Comparison of ENCODE assay signal across 15 cellular contexts in genomic region chr17:79987890-79988162, GRCh38. TPM values are rescaled to one million over a fixed set of nuclear protein-coding genes. Genes with fewer than 3 reads are reported as not detected.
A peak's percentile ranks its signal among the peaks of the same experiment; 100 is the strongest.
DNase-seq lines count a peak whose midpoint lies in the region; ATAC-seq and TF ChIP-seq lines count a peak whose summit lies in the region.
"Had no signal": no experiment of that assay in that cellular context is flagged by ENCODE, and none has a peak within 500 bp of the region (broad histone marks: within the 10 kb centered on the region; RNA-seq: fewer than 3 reads in every experiment).

No MANE protein-coding gene starts in this region.

- H3K4ac ChIP-seq in mesenchymal stem cell (ENCODE audit: low read depth in 1 of 2, low read length in 2 of 2) = no peak overlapping the region

- 62 to 70% (median 65%) methylated on average over 9 of the region's 9 CpGs for whole genome bisulfite sequencing in adrenal gland, 4 donors
- WGBS in mesenchymal stem cell = 78% methylated on average over 9 of the region's 9 CpGs
- WGBS in suprapubic skin = 60% methylated on average over 9 of the region's 9 CpGs
- WGBS in gastroesophageal sphincter (ENCODE audit: low coverage in 1 of 2), 2 donors = 77 to 85% methylated on average over 9 of the region's 9 CpGs

- peaks cover 33 to 45% of the 10 kb centered on the region in 2 donors for H3K4me1 ChIP-seq in adrenal gland (replicated peaks in 1 of 2)
- peaks cover 43% of the 10 kb centered on the region for H3K4me1 ChIP-seq in mesenchymal stem cell (ENCODE audit: control insufficient read depth, insufficient read depth, low read depth, low read length)
- peaks cover 41% of the 10 kb centered on the region for H3K4me1 ChIP-seq in suprapubic skin
- peaks cover 0 to 46% (median 17%) of the 10 kb centered on the region in 3 donors for H3K4me1 ChIP-seq in gastroesophageal sphincter

- peak overlapping the region in 1 of 2 experiments; percentile 6 for H3K18ac ChIP-seq in mesenchymal stem cell (ENCODE audit: low read depth in 1 of 2, low read length in 2 of 2)

- no peak overlapping the region for H3K23ac ChIP-seq in mesenchymal stem cell (ENCODE audit: low read length in 2 of 2)

- no peak overlapping the region for H4K91ac ChIP-seq in mesenchymal stem cell (ENCODE audit: low read length)

- no peak overlapping the region for H3K14ac ChIP-seq in mesenchymal stem cell (ENCODE audit: low read length in 2 of 2)

- DNase-seq in Calu3 (no peak), adrenal gland (no peak), mesenchymal stem cell (no peak), suprapubic skin (ENCODE audit: low spot score in 2 of 2) (no peak), DMS153 (lab: John Stamatoyannopoulos, UW) (no peak), HCEC 1CT (no peak)
- DNase-seq: activated CD8-positive, alpha-beta memory T cell treated with anti-CD3 and anti-CD28 coated beads, Interleukin-2, amount 50 U/mL, for 48 hours; NK-92 treated with Interleukin-12 subunit alpha and Interleukin-12 subunit beta, amount 100 ng/mL, for 24 hours; stimulated activated CD8-positive, alpha-beta memory T cell treated with anti-CD3 and anti-CD28 coated beads, Interleukin-4, amount 100 ng/mL, for 48 hours had no signal

- H3K27ac ChIP-seq in adrenal gland (peak overlapping the region in 3 of 5 donors; percentile 60 to 80 (median 68)), mesenchymal stem cell (ENCODE audit: low read length, poor library complexity, severe bottlenecking) (peak overlapping the region; percentile 42), suprapubic skin (peak overlapping the region; percentile 31), gastroesophageal sphincter (no peak overlapping the region)

- H3K27me3 ChIP-seq in adrenal gland (no peaks in the 10 kb centered on the region), mesenchymal stem cell (ENCODE audit: control insufficient read depth in 1 of 2, insufficient read depth in 1 of 2, low read length in 2 of 2) (no peaks in the 10 kb centered on the region), suprapubic skin (no peaks in the 10 kb centered on the region), gastroesophageal sphincter (no peaks in the 10 kb centered on the region)
- H3K27me3 ChIP-seq: pancreas had no signal

- TF ChIP-seq CTCF in Calu3 (IDR thresholded peaks at IDR 0.05; ENCODE audit: unreplicated experiment) (no peak), adrenal gland (IDR thresholded peaks at IDR 0.05) (no peak), suprapubic skin (IDR thresholded peaks at IDR 0.05) (no peak), gastroesophageal sphincter (IDR thresholded peaks at IDR 0.05) (no peak)

- intact Hi-C loops in Calu3 (cut with micrococcal nuclease; ENCODE audit: unreplicated experiment) = loop anchor here (5.0 kb wide), 2 partner anchors 56 to 181 kb away; no protein-coding TSS in a partner anchor
- intact Hi-C loops in adrenal gland (cut with DNase I) = no loop called here

- TF ChIP-seq POLR2A in adrenal gland (IDR thresholded peaks at IDR 0.05) = no peak
- TF ChIP-seq POLR2A in suprapubic skin (IDR thresholded peaks at IDR 0.05) = no peak
- TF ChIP-seq POLR2A in gastroesophageal sphincter (IDR thresholded peaks at IDR 0.05) = no peak

- peak overlapping the region; percentile 44 for H2BK15ac ChIP-seq in mesenchymal stem cell (ENCODE audit: low read depth, poor library complexity, severe bottlenecking)

- no peak overlapping the region for H2AFZ ChIP-seq in mesenchymal stem cell (ENCODE audit: low read depth, low read length)

- H3K36me3 Mint-ChIP-seq in Calu3 (ENCODE audit: insufficient read depth, unreplicated experiment) = peaks cover 28% of the 10 kb centered on the region
- H3K36me3 Mint-ChIP-seq: CD8-positive, alpha-beta memory T cell had no signal

- peaks cover 79% of the 10 kb centered on the region for H3K4me1 Mint-ChIP-seq in Calu3 (ENCODE audit: low read depth, unreplicated experiment)

- peaks cover 40% of the 10 kb centered on the region for H3K79me1 ChIP-seq in mesenchymal stem cell (replicated peaks; ENCODE audit: low read length, poor library complexity, severe bottlenecking)

- no peak overlapping the region for H2BK5ac ChIP-seq in mesenchymal stem cell (ENCODE audit: low read depth, low read length, poor library complexity, severe bottlenecking)

- H3K36me3 ChIP-seq in adrenal gland (replicated peaks in 1 of 2) (no peaks in the 10 kb centered on the region), mesenchymal stem cell (ENCODE audit: control insufficient read depth in 1 of 2, insufficient read depth in 2 of 2, low read depth in 1 of 2, low read length in 2 of 2) (peaks cover 2 to 6% of the 10 kb centered on the region in 2 experiments), suprapubic skin (no peaks in the 10 kb centered on the region), gastroesophageal sphincter (no peaks in the 10 kb centered on the region)
- H3K36me3 ChIP-seq: pancreas had no signal

- no peaks in the 10 kb centered on the region for H3K9me3 Mint-ChIP-seq in Calu3 (ENCODE audit: low read depth, unreplicated experiment)
- H3K9me3 Mint-ChIP-seq: CD8-positive, alpha-beta memory T cell had no signal

- no peaks in the 10 kb centered on the region for H3K9me3 ChIP-seq in adrenal gland (replicated peaks in 1 of 3)
- H3K9me3 ChIP-seq in mesenchymal stem cell (ENCODE audit: control insufficient read depth, low read length) = no peaks in the 10 kb centered on the region
- no peaks in the 10 kb centered on the region for H3K9me3 ChIP-seq in suprapubic skin
- no peaks in the 10 kb centered on the region for H3K9me3 ChIP-seq in gastroesophageal sphincter
- H3K9me3 ChIP-seq: pancreas had no signal

- peak overlapping the region; percentile 89 for H3K9ac ChIP-seq in mesenchymal stem cell (ENCODE audit: low read length)

- no peak overlapping the region for H2BK12ac ChIP-seq in mesenchymal stem cell (ENCODE audit: low read length in 2 of 2)

- no TSS peak for BruUV-seq in Calu3 (replicated peaks; lab: Mats Ljungman, UMichigan)

- peak overlapping the region; percentile 48 for H3K4me3 Mint-ChIP-seq in Calu3 (ENCODE audit: low read depth, unreplicated experiment)
- H3K4me3 Mint-ChIP-seq: CD8-positive, alpha-beta memory T cell had no signal

- no peak overlapping the region for H2AK5ac ChIP-seq in mesenchymal stem cell (ENCODE audit: low read length, severe bottlenecking)

- ATAC-seq in gastroesophageal sphincter (no peak), GM19351 (IDR thresholded peaks at IDR 0.05; ENCODE audit: unreplicated experiment) (no peak)
- ATAC-seq: esophagus mucosa had no signal

- TF ChIP-seq EP300 in suprapubic skin (IDR thresholded peaks at IDR 0.05) (no peak), gastroesophageal sphincter (IDR thresholded peaks at IDR 0.05) (no peak)

- CTCF ChIA-PET in Calu3 (lab: Charles Lee) = interaction anchor here (0.6 to 1.6 kb wide), 5 partner anchors 68 to 818 kb away, joined by 3 to 10 read pairs (median 4); no protein-coding TSS in a partner anchor

- peak overlapping the region; percentile 50 for H3K27ac Mint-ChIP-seq in Calu3 (ENCODE audit: unreplicated experiment)
- H3K27ac Mint-ChIP-seq: CD8-positive, alpha-beta memory T cell had no signal

- H3K4me3 ChIP-seq in adrenal gland (no peak overlapping the region), mesenchymal stem cell (ENCODE audit: insufficient read depth in 1 of 2, low read depth in 1 of 2, low read length in 2 of 2) (peak overlapping the region in 1 of 2 experiments; percentile 67), suprapubic skin (no peak overlapping the region), gastroesophageal sphincter (no peak overlapping the region)
- H3K4me3 ChIP-seq: lung, pancreas had no signal

- H3K4me2 ChIP-seq in mesenchymal stem cell (ENCODE audit: low read length, poor library complexity, severe bottlenecking) = peak overlapping the region; percentile 30

- H3K27me3 Mint-ChIP-seq in Calu3 (ENCODE audit: unreplicated experiment) = no peaks in the 10 kb centered on the region

- H4K8ac ChIP-seq in mesenchymal stem cell (ENCODE audit: low read length) = no peak overlapping the region

- H2BK120ac ChIP-seq in mesenchymal stem cell (ENCODE audit: low read depth, low read length) = no peak overlapping the region

RNA-seq across cellular contexts. Expression of gene TBC1D16, which starts 47.8 kb away (rescaled TPM):
- total RNA-seq in Calu3 (2022) = 31.2 and 35.9 TPM in 2 replicates
- 10 to 100 TPM; 22.5 to 62.5 (median 40.7) TPM for total RNA-seq in adrenal gland
- 10 to 100 TPM in 1 of 3 donors, 1 to 10 TPM in 2; 4.2 to 12.9 (median 6.0) TPM for polyA plus RNA-seq in adrenal gland
- polyA plus RNA-seq in mesenchymal stem cell (2013, experiment 1 of 2) = 20.2 TPM
- polyA plus RNA-seq in mesenchymal stem cell (2013, experiment 2 of 2) = 20.1 TPM
- 10 to 100 TPM; 18.6 to 33.6 (median 22.7) TPM for total RNA-seq in suprapubic skin
- total RNA-seq in gastroesophageal sphincter = 10 to 100 TPM; 26.5 to 44.3 (median 36.3) TPM

RNA-seq across cellular contexts. Expression of gene CCDC40, which starts 48.6 kb away (rescaled TPM):
- total RNA-seq in Calu3 (2022) (9.9 and 13.3 TPM in 2 replicates), adrenal gland (10 to 100 TPM in 3 of 8 donors, 1 to 10 TPM in 5; 3.0 to 15.7 (median 7.6) TPM), suprapubic skin (1 to 10 TPM; 1.2 to 4.4 (median 2.9) TPM), gastroesophageal sphincter (10 to 100 TPM in 1 of 4 donors, 1 to 10 TPM in 3; 4.3 to 17.3 (median 5.5) TPM)
- 10 to 100 TPM in 1 of 3 donors, 1 to 10 TPM in 2; 2.1 to 11.6 (median 3.7) TPM for polyA plus RNA-seq in adrenal gland
- 2.7 TPM for polyA plus RNA-seq in mesenchymal stem cell (2013, experiment 1 of 2)
- 2.8 TPM for polyA plus RNA-seq in mesenchymal stem cell (2013, experiment 2 of 2)
- polyA plus RNA-seq: CD8-positive, alpha-beta memory T cell had no signal

Comparison
In these comparisons a context has a peak if more than half of its experiments do, and no peak if none do; other contexts are left out.
1. H3K27ac ChIP-seq: peak in adrenal gland (3 of 5), mesenchymal stem cell (single experiment) and suprapubic skin (single experiment); none in gastroesophageal sphincter (0 of 4).